27 cellular contexts compared by ENCODE assay signal in genomic region chr13:62207388-62207787, GRCh38.
A peak's percentile ranks its signal among the peaks of the same experiment; 100 is the strongest.
DNase-seq lines count a peak whose midpoint lies in the region; ATAC-seq and TF ChIP-seq lines count a peak whose summit lies in the region.
"Had no signal": no experiment of that assay in that cellular context is flagged by ENCODE, and none has a peak within 500 bp of the region (broad histone marks: within the 10 kb centered on the region; RNA-seq: fewer than 3 reads in every experiment).

No MANE protein-coding gene starts in this region.

- no peak for TF ChIP-seq POLR2A in heart left ventricle (IDR thresholded peaks at IDR 0.05)

- H3K9ac ChIP-seq in SU-DHL-6 (ENCODE audit: low read length) = no peak overlapping the region

- no peaks in the 10 kb centered on the region for H3K4me1 ChIP-seq in heart left ventricle
- H3K4me1 ChIP-seq: HAP-1, Peyer's patch had no signal

- H3K27ac Mint-ChIP-seq in activated CD4-positive, alpha-beta T cell treated with anti-CD3 and anti-CD28 coated beads, Interleukin-2, amount 10 ng/mL, durations not matched to agents 24 days and 14 days = no peak overlapping the region
- no peak overlapping the region for H3K27ac Mint-ChIP-seq in activated naive CD8-positive, alpha-beta T cell treated with anti-CD3 and anti-CD28 coated beads, Interleukin-2, amount 50 U/mL, for 24 hours
- H3K27ac Mint-ChIP-seq: CD4-positive, alpha-beta T cell; HFFc6; T-helper 17 cell had no signal

- H3K27ac ChIP-seq in SU-DHL-6 (ENCODE audit: low read depth, low read length) (0 out of 2 replicates have a peak overlapping the region, but pooled peaks have one; percentile 21), heart left ventricle (no peak overlapping the region)
- H3K27ac ChIP-seq: Peyer's patch, SK-N-MC had no signal

- no peaks in the 10 kb centered on the region for H3K27me3 ChIP-seq in SU-DHL-6 (ENCODE audit: low read length)
- H3K27me3 ChIP-seq in heart left ventricle = no peaks in the 10 kb centered on the region
- H3K27me3 ChIP-seq: Peyer's patch had no signal

- peaks cover 16% of the 10 kb centered on the region; the same call in 1 of the 2 replicates for H3K9me3 ChIP-seq in SU-DHL-6 (ENCODE audit: insufficient read depth, low read length)
- H3K9me3 ChIP-seq in heart left ventricle = peaks cover 0 to 17% (median 0%) of the 10 kb centered on the region in 12 donors
- H3K9me3 ChIP-seq: HAP-1, Peyer's patch had no signal

- no peak overlapping the region for H2AFZ ChIP-seq in SU-DHL-6 (ENCODE audit: low read depth, low read length, severe bottlenecking)

- H3K36me3 ChIP-seq in SU-DHL-6 (ENCODE audit: low read length) (peaks cover 16% of the 10 kb centered on the region; the same call in 1 of the 2 replicates), heart left ventricle (no peaks in the 10 kb centered on the region)
- H3K36me3 ChIP-seq: HAP-1, Peyer's patch had no signal

- peaks cover 3% of the 10 kb centered on the region for H3K9me3 Mint-ChIP-seq in activated CD4-positive, alpha-beta T cell treated with anti-CD3 and anti-CD28 coated beads, Interleukin-2, amount 10 ng/mL, durations not matched to agents 24 days and 14 days
- H3K9me3 Mint-ChIP-seq in activated naive CD8-positive, alpha-beta T cell treated with anti-CD3 and anti-CD28 coated beads, Interleukin-2, amount 50 U/mL, for 24 hours = peaks cover 21% of the 10 kb centered on the region

- no peak for TF ChIP-seq CTCF in SU-DHL-6 (IDR thresholded peaks at IDR 0.05; ENCODE audit: insufficient read depth, low read length, poor library complexity, severe bottlenecking)
- no peak for TF ChIP-seq CTCF in heart left ventricle (IDR thresholded peaks at IDR 0.05)

- WGBS in heart left ventricle, 4 donors = 66 to 81% (median 73%) methylated on average over 2 of the region's 2 CpGs

- no peaks in the 10 kb centered on the region for H3K4me1 Mint-ChIP-seq in activated CD4-positive, alpha-beta T cell treated with anti-CD3 and anti-CD28 coated beads, Interleukin-2, amount 10 ng/mL, durations not matched to agents 24 days and 14 days
- no peaks in the 10 kb centered on the region for H3K4me1 Mint-ChIP-seq in activated naive CD8-positive, alpha-beta T cell treated with anti-CD3 and anti-CD28 coated beads, Interleukin-2, amount 50 U/mL, for 24 hours
- H3K4me1 Mint-ChIP-seq: T-helper 17 cell had no signal

- no peaks in the 10 kb centered on the region for H3K79me2 ChIP-seq in SU-DHL-6 (ENCODE audit: insufficient read depth, low read length)

- no peak overlapping the region for H3K4me3 Mint-ChIP-seq in activated CD4-positive, alpha-beta T cell treated with anti-CD3 and anti-CD28 coated beads, Interleukin-2, amount 10 ng/mL, durations not matched to agents 24 days and 14 days
- no peak overlapping the region for H3K4me3 Mint-ChIP-seq in activated naive CD8-positive, alpha-beta T cell treated with anti-CD3 and anti-CD28 coated beads, Interleukin-2, amount 50 U/mL, for 24 hours
- H3K4me3 Mint-ChIP-seq: CD4-positive, alpha-beta T cell; HFFc6; T-helper 17 cell had no signal

- no peaks in the 10 kb centered on the region for H3K9me2 ChIP-seq in SU-DHL-6 (replicated peaks; ENCODE audit: insufficient read depth, low read length)

- no peak overlapping the region for H3K4me2 ChIP-seq in SU-DHL-6 (ENCODE audit: low read depth, low read length, poor library complexity, severe bottlenecking)

- H3F3A ChIP-seq in SU-DHL-6 (ENCODE audit: insufficient read depth) = peaks cover 25% of the 10 kb centered on the region

- DNase-seq in NOMO-1 treated with DMSO at 0.1 percent for 48 hours (lab: John Stamatoyannopoulos, UW; ENCODE audit: unreplicated experiment) = peak; percentile 12
- DNase-seq in NOMO-1 treated with dmso at 0.1 percent for 144 hours (lab: John Stamatoyannopoulos, UW; ENCODE audit: unreplicated experiment) = no peak
- DNase-seq in NAMALWA (ENCODE audit: low spot score) = peak; percentile 21
- no peak for DNase-seq in activated CD4-positive, alpha-beta T cell treated with anti-CD3 and anti-CD28 coated beads, Interleukin-2, amount 10 ng/mL, durations not matched to agents 24 days and 14 days
- no peak for DNase-seq in activated naive CD8-positive, alpha-beta T cell treated with anti-CD3 and anti-CD28 coated beads, Interleukin-2, amount 50 U/mL, for 24 hours
- no peak for DNase-seq in heart left ventricle
- DNase-seq: 8988T; CD4-positive, alpha-beta T cell; COR-L47; DMS53; GDM1; GOT3; HFFc6; IMR-90; KG1; NCI-H1694; NCI-H2029 treated with DMSO at 0.1 percent for 48 hours; NCI-H446 treated with DMSO at 0.1 percent for 48 hours; NCI-H526 treated with DMSO at 0.1 percent for 48 hours; OCI-M1; Peyer's patch; SIG-M5; T-helper 17 cell had no signal

- H3K36me3 Mint-ChIP-seq in activated CD4-positive, alpha-beta T cell treated with anti-CD3 and anti-CD28 coated beads, Interleukin-2, amount 10 ng/mL, durations not matched to agents 24 days and 14 days (ENCODE audit: low read depth) = no peaks in the 10 kb centered on the region
- H3K36me3 Mint-ChIP-seq in activated naive CD8-positive, alpha-beta T cell treated with anti-CD3 and anti-CD28 coated beads, Interleukin-2, amount 50 U/mL, for 24 hours (ENCODE audit: low read depth) = no peaks in the 10 kb centered on the region

- intact Hi-C loops in activated CD4-positive, alpha-beta T cell treated with anti-CD3 and anti-CD28 coated beads, Interleukin-2, amount 10 ng/mL, durations not matched to agents 24 days and 14 days (cut with micrococcal nuclease) = no loop called here
- intact Hi-C loops in heart left ventricle (cut with DNase I) = no loop called here

- no peaks in the 10 kb centered on the region for H3K27me3 Mint-ChIP-seq in activated CD4-positive, alpha-beta T cell treated with anti-CD3 and anti-CD28 coated beads, Interleukin-2, amount 10 ng/mL, durations not matched to agents 24 days and 14 days
- H3K27me3 Mint-ChIP-seq in activated naive CD8-positive, alpha-beta T cell treated with anti-CD3 and anti-CD28 coated beads, Interleukin-2, amount 50 U/mL, for 24 hours = no peaks in the 10 kb centered on the region
- H3K27me3 Mint-ChIP-seq: CD4-positive, alpha-beta T cell; T-helper 17 cell had no signal

- H4K20me1 ChIP-seq in SU-DHL-6 (ENCODE audit: low read depth, low read length) = no peaks in the 10 kb centered on the region

- H3K4me3 ChIP-seq in SU-DHL-6 (ENCODE audit: insufficient read depth, low read length, poor library complexity, severe bottlenecking) (no peak overlapping the region), heart left ventricle (no peak overlapping the region)
- H3K4me3 ChIP-seq: HAP-1, Peyer's patch, SK-N-MC had no signal

- ATAC-seq in HG02610 (IDR thresholded peaks at IDR 0.05; ENCODE audit: unreplicated experiment) (peak; percentile 32), heart left ventricle (no peak)
- no peak for ATAC-seq in activated naive CD8-positive, alpha-beta T cell treated with anti-CD3 and anti-CD28 coated beads, Interleukin-2, amount 50 U/mL, for 24 hours
- ATAC-seq: T-helper 17 cell had no signal

Comparison
In these comparisons a context has a peak if more than half of its experiments do, and no peak if none do; other contexts are left out.
1. DNase-seq: peak in NOMO-1 treated with DMSO at 0.1 percent for 48 hours (single experiment) and NAMALWA (single experiment); none in NOMO-1 treated with dmso at 0.1 percent for 144 hours (single experiment), activated CD4-positive, alpha-beta T cell treated with anti-CD3 and anti-CD28 coated beads, Interleukin-2, amount 10 ng/mL, durations not matched to agents 24 days and 14 days (single experiment), activated naive CD8-positive, alpha-beta T cell treated with anti-CD3 and anti-CD28 coated beads, Interleukin-2, amount 50 U/mL, for 24 hours (single experiment) and heart left ventricle (0 of 5).